30 cellular contexts compared by ENCODE assay signal in the genomic region with DNA sequence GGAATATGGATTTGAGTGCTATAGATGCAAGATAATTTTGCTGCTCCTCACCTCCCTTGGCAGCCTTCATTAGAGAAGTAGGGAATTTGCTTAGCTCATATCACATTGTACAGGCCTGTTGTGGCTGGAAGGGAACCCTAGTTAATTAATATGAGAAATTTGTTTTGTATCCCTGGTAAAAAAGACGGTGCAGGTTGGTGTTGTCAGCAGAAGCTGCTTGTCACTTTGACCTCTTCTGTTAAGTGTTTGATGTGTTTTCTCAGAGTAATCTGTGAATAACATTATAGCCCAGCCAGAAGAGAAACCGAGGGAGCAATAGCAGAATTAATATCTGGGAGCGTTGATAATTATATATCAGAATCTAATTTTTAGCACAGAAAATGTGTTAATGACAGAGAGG.
"Had no signal": no experiment of that assay in that cellular context is flagged by ENCODE, and none has a peak within 500 bp of the region (broad histone marks: within the 10 kb centered on the region; RNA-seq: fewer than 3 reads in every experiment).

No MANE protein-coding gene starts in this region.

- H3K27ac Mint-ChIP-seq: naive thymus-derived CD4-positive, alpha-beta T cell; natural killer cell; nephron progenitor cell; stimulated activated memory B cell treated with anti-CD40 and anti-IgM and Interleukin-4, amounts not matched to agents 10 μg/mL and 1 μg/mL and 100 μg/mL, for 72 hours; stimulated activated naive CD8-positive, alpha-beta T cell treated with anti-CD3 and anti-CD28 coated beads, Interleukin-15, amount 100 ng/mL, for 72 hours; type B pancreatic cell had no signal

- H3K4me1 Mint-ChIP-seq: natural killer cell; stimulated activated memory B cell treated with anti-CD40 and anti-IgM and Interleukin-4, amounts not matched to agents 10 μg/mL and 1 μg/mL and 100 μg/mL, for 72 hours; stimulated activated naive CD8-positive, alpha-beta T cell treated with anti-CD3 and anti-CD28 coated beads, Interleukin-15, amount 100 ng/mL, for 72 hours had no signal

- H3K4me3 Mint-ChIP-seq: naive thymus-derived CD4-positive, alpha-beta T cell; natural killer cell; nephron progenitor cell; neural crest cell; stimulated activated memory B cell treated with anti-CD40 and anti-IgM and Interleukin-4, amounts not matched to agents 10 μg/mL and 1 μg/mL and 100 μg/mL, for 72 hours; stimulated activated naive CD8-positive, alpha-beta T cell treated with anti-CD3 and anti-CD28 coated beads, Interleukin-15, amount 100 ng/mL, for 72 hours; type B pancreatic cell had no signal

- DNase-seq: naive thymus-derived CD4-positive, alpha-beta T cell; natural killer cell; nephron progenitor cell; nucleus accumbens; pancreas; right cardiac atrium; spleen; stimulated activated CD4-positive, alpha-beta T cell treated with anti-CD3 and anti-CD28 coated beads, Interleukin-12 subunit alpha, Interleukin-12 subunit beta, amount 100 ng/mL, for 4 hours; stimulated activated CD4-positive, alpha-beta T cell treated with anti-CD3 and anti-CD28 coated beads, Interleukin-1b, Interleukin-23, amount 100 ng/mL, for 48 hours; stimulated activated CD4-positive, alpha-beta T cell treated with anti-CD3 and anti-CD28 coated beads, Interleukin-4, amount 100 ng/mL, for 1 hour; stimulated activated CD4-positive, alpha-beta T cell treated with anti-CD3 and anti-CD28 coated beads, Interleukin-4, amount 100 ng/mL, for 4 hours; stimulated activated CD8-positive, alpha-beta memory T cell treated with anti-CD3 and anti-CD28 coated beads, Interleukin-4, amount 100 ng/mL, for 48 hours; stimulated activated naive CD4-positive, alpha-beta T cell; stimulated activated naive CD8-positive, alpha-beta T cell treated with anti-CD3 and anti-CD28 coated beads, Interleukin-15, amount 100 ng/mL, for 72 hours; stimulated activated naive CD8-positive, alpha-beta T cell treated with anti-CD3 and anti-CD28 coated beads, Interleukin-15, Interleukin-2, amounts not matched to agents 100 U/mL and 50 U/mL, for 24 hours; substantia nigra; testis; tibial artery; transverse colon; upper lobe of right lung; uterus had no signal

- H3K27me3 ChIP-seq: neutrophil, pancreas, spleen, suprapubic skin, testis, tibial artery, transverse colon, upper lobe of right lung, uterus had no signal

- ATAC-seq: naive thymus-derived CD4-positive, alpha-beta T cell; natural killer cell; pancreas; right cardiac atrium; sciatic nerve; stimulated activated memory B cell treated with anti-CD40 and anti-IgM and Interleukin-4, amounts not matched to agents 10 μg/mL and 1 μg/mL and 100 μg/mL, for 72 hours; stimulated activated naive CD8-positive, alpha-beta T cell treated with anti-CD3 and anti-CD28 coated beads, Interleukin-15, amount 100 ng/mL, for 72 hours; stimulated activated naive CD8-positive, alpha-beta T cell treated with anti-CD3 and anti-CD28 coated beads, Interleukin-15, Interleukin-2, amounts not matched to agents 100 U/mL and 50 U/mL, for 24 hours; upper lobe of right lung had no signal

- H3K4me3 ChIP-seq: pancreas, prostate gland, skin epidermis, smooth muscle cell, spleen, suprapubic skin, testis, tibial artery, transverse colon, upper lobe of right lung, uterus had no signal

- H3K36me3 Mint-ChIP-seq: naive thymus-derived CD4-positive, alpha-beta T cell; natural killer cell; stimulated activated memory B cell treated with anti-CD40 and anti-IgM and Interleukin-4, amounts not matched to agents 10 μg/mL and 1 μg/mL and 100 μg/mL, for 72 hours; type B pancreatic cell had no signal

- H3K27ac ChIP-seq: neutrophil, pancreas, prostate gland, skin epidermis, spleen, suprapubic skin, testis, tibial artery, transverse colon, upper lobe of right lung, uterus had no signal

- H3K9me3 Mint-ChIP-seq: neural crest cell; stimulated activated memory B cell treated with anti-CD40 and anti-IgM and Interleukin-4, amounts not matched to agents 10 μg/mL and 1 μg/mL and 100 μg/mL, for 72 hours; stimulated activated naive CD8-positive, alpha-beta T cell treated with anti-CD3 and anti-CD28 coated beads, Interleukin-15, amount 100 ng/mL, for 72 hours; type B pancreatic cell had no signal

- H3K9me3 ChIP-seq: neutrophil, pancreas, prostate gland, spleen, suprapubic skin, testis, tibial artery, transverse colon, upper lobe of right lung, uterus had no signal

- H3K4me1 ChIP-seq: prostate gland, suprapubic skin, testis, tibial artery, upper lobe of right lung, uterus had no signal

- H3K4me2 ChIP-seq: smooth muscle cell had no signal

- H3K36me3 ChIP-seq: neutrophil, pancreas, prostate gland, spleen, suprapubic skin, tibial artery, transverse colon, upper lobe of right lung, uterus had no signal
